37 cellular contexts compared by ENCODE assay signal in genomic region chr10:24367688-24368087, GRCh38.
"Had no signal": no experiment of that assay in that cellular context is flagged by ENCODE, and none has a peak within 500 bp of the region (broad histone marks: within the 10 kb centered on the region; RNA-seq: fewer than 3 reads in every experiment).

No MANE protein-coding gene starts in this region.

- H3K27me3 ChIP-seq: adrenal gland, body of pancreas, brain microvascular endothelial cell, breast epithelium had no signal

- DNase-seq: activated B cell treated with CpG ODN at 0.5 μM for 24 hours; activated CD4-positive, alpha-beta memory T cell treated with anti-CD3 and anti-CD28 coated beads for 36 hours; activated CD4-positive, alpha-beta T cell treated with anti-CD3 and anti-CD28 coated beads for 4 hours; activated CD4-positive, alpha-beta T cell treated with anti-CD3 and anti-CD28 coated beads, Interleukin-2, amount 10 ng/mL, durations not matched to agents 24 days and 14 days; activated CD4-positive, alpha-beta T cell treated with anti-CD3 and anti-CD28 coated beads, Interleukin-2, amount 50 U/mL, for 1 hour; activated CD4-positive, alpha-beta T cell treated with anti-CD3 and anti-CD28 coated beads, Interleukin-2, amount 50 U/mL, for 4 hours; activated CD4-positive, CD25-positive, alpha-beta regulatory T cell treated with anti-CD3 and anti-CD28 coated beads, Interleukin-2, amount 50 U/mL, for 72 hours; activated CD8-positive, alpha-beta memory T cell treated with anti-CD3 and anti-CD28 coated beads, Interleukin-2, amount 50 U/mL, for 4 hours; activated CD8-positive, alpha-beta T cell treated with anti-CD3 and anti-CD28 coated beads for 36 hours; activated effector memory CD4-positive, alpha-beta T cell treated with anti-CD3 and anti-CD28 coated beads, Interleukin-2, amount 50 U/mL, for 16 hours; activated gamma-delta T cell treated with Interleukin-2 at 50 U/mL for 16 hours; activated naive CD4-positive, alpha-beta T cell; activated naive CD4-positive, alpha-beta T cell treated with anti-CD3 and anti-CD28 coated beads for 36 hours; activated naive CD4-positive, alpha-beta T cell treated with anti-CD3 and anti-CD28 coated beads, Interleukin-2, amount 50 U/mL, for 16 hours; activated naive CD8-positive, alpha-beta T cell treated with anti-CD3 and anti-CD28 coated beads for 36 hours; activated T-cell treated with anti-CD3 and anti-CD28 coated beads for 4 hours; activated T-cell treated with anti-CD3 and anti-CD28 coated beads, Interleukin-2, amount 50 U/mL, for 1 hour; activated T-cell treated with anti-CD3 and anti-CD28 coated beads, Interleukin-2, amount 50 U/mL, for 4 hours; activated T-cell treated with anti-CD3 and anti-CD28 coated beads, Interleukin-2, amount 50 U/mL, for 72 hours; adrenal gland; amniotic stem cell; aorta; body of pancreas; brain microvascular endothelial cell; central memory CD4-positive, alpha-beta T cell; T-helper 1 cell; T-helper 2 cell; T-helper 9 cell had no signal

- H3K9me3 ChIP-seq: adrenal gland, body of pancreas, breast epithelium had no signal

- ATAC-seq: activated CD8-positive, alpha-beta T cell treated with anti-CD3 and anti-CD28 coated beads for 36 hours; activated naive CD4-positive, alpha-beta T cell treated with anti-CD3 and anti-CD28 coated beads, Interleukin-2, amount 50 U/mL, for 72 hours; activated T-cell treated with anti-CD3 and anti-CD28 coated beads, Interleukin-2, amount 50 U/mL, for 4 hours; activated T-cell treated with anti-CD3 and anti-CD28 coated beads, Interleukin-2, amount 50 U/mL, for 72 hours; activated T-helper 17 cell treated with anti-CD3 and anti-CD28 coated beads, Interleukin-2, amount 50 U/mL, for 72 hours; body of pancreas had no signal

- H3K36me3 ChIP-seq: adrenal gland, brain microvascular endothelial cell, breast epithelium had no signal

- H3K9me3 Mint-ChIP-seq: activated B cell treated with CpG ODN at 0.5 μM for 24 hours; activated CD4-positive, alpha-beta T cell treated with anti-CD3 and anti-CD28 coated beads, Interleukin-2, amount 10 ng/mL, durations not matched to agents 24 days and 14 days; activated T-cell treated with anti-CD3 and anti-CD28 coated beads, Interleukin-2, amount 50 U/mL, for 72 hours; T-helper 2 cell treated with Interferon-gamma antibody and Interleukin-4, amounts not matched to agents 5 μg/mL and 100 μg/mL, for 36 hours had no signal

- H3K27me3 Mint-ChIP-seq: activated B cell treated with CpG ODN at 0.5 μM for 24 hours had no signal

- H3K4me3 Mint-ChIP-seq: activated B cell treated with CpG ODN at 0.5 μM for 24 hours; activated CD4-positive, alpha-beta memory T cell treated with anti-CD3 and anti-CD28 coated beads for 36 hours; activated CD4-positive, alpha-beta T cell treated with anti-CD3 and anti-CD28 coated beads, Interleukin-2, amount 10 ng/mL, durations not matched to agents 24 days and 14 days; activated CD8-positive, alpha-beta T cell treated with anti-CD3 and anti-CD28 coated beads for 36 hours; activated naive CD4-positive, alpha-beta T cell treated with anti-CD3 and anti-CD28 coated beads for 36 hours; activated naive CD8-positive, alpha-beta T cell treated with anti-CD3 and anti-CD28 coated beads for 36 hours; activated T-cell treated with anti-CD3 and anti-CD28 coated beads, Interleukin-2, amount 50 U/mL, for 4 hours; activated T-cell treated with anti-CD3 and anti-CD28 coated beads, Interleukin-2, amount 50 U/mL, for 72 hours; activated T-helper 1 cell treated with anti-CD3 and anti-CD28 coated beads, Interleukin-12 subunit alpha, Interleukin-12 subunit beta, Interleukin-2, Interleukin-4 antibody, amounts not matched to agents 30 ng/mL and 10 ng/mL and 1 ng/mL, durations not matched to agents 14 hours and 24 hours and 36 hours; activated T-helper 17 cell treated with anti-CD3 and anti-CD28 coated beads, Interleukin-2, amount 50 U/mL, for 72 hours; T-helper 1 cell treated with Interleukin-12 subunit alpha and Interleukin-12 subunit beta and Interleukin-4 antibody, amounts not matched to agents 30 μg/mL and 1 μg/mL, for 36 hours; T-helper 2 cell treated with Interferon-gamma antibody and Interleukin-4, amounts not matched to agents 5 μg/mL and 100 μg/mL, for 36 hours had no signal

- H3K4me3 ChIP-seq: adrenal gland, body of pancreas, breast epithelium had no signal

- FAIRE-seq: astrocyte, TTC549 had no signal

- H3K27ac ChIP-seq: adrenal gland, body of pancreas, brain microvascular endothelial cell, breast epithelium, VCaP had no signal

- H3K27ac Mint-ChIP-seq: activated B cell treated with CpG ODN at 0.5 μM for 24 hours; activated CD4-positive, alpha-beta memory T cell treated with anti-CD3 and anti-CD28 coated beads for 36 hours; activated CD4-positive, alpha-beta T cell treated with anti-CD3 and anti-CD28 coated beads, Interleukin-2, amount 10 ng/mL, durations not matched to agents 24 days and 14 days; activated CD8-positive, alpha-beta T cell treated with anti-CD3 and anti-CD28 coated beads for 36 hours; activated naive CD4-positive, alpha-beta T cell treated with anti-CD3 and anti-CD28 coated beads for 36 hours; activated naive CD4-positive, alpha-beta T cell treated with anti-CD3 and anti-CD28 coated beads, Interleukin-2, amount 50 U/mL, for 72 hours; activated naive CD8-positive, alpha-beta T cell treated with anti-CD3 and anti-CD28 coated beads for 36 hours; activated T-cell treated with anti-CD3 and anti-CD28 coated beads, Interleukin-2, amount 50 U/mL, for 72 hours; activated T-helper 1 cell treated with anti-CD3 and anti-CD28 coated beads, Interleukin-12 subunit alpha, Interleukin-12 subunit beta, Interleukin-2, Interleukin-4 antibody, amounts not matched to agents 30 ng/mL and 10 ng/mL and 1 ng/mL, durations not matched to agents 14 hours and 24 hours and 36 hours; activated T-helper 17 cell treated with anti-CD3 and anti-CD28 coated beads, Interleukin-2, amount 50 U/mL, for 72 hours; T-helper 1 cell treated with Interleukin-12 subunit alpha and Interleukin-12 subunit beta and Interleukin-4 antibody, amounts not matched to agents 30 μg/mL and 1 μg/mL, for 36 hours; T-helper 2 cell treated with Interferon-gamma antibody and Interleukin-4, amounts not matched to agents 5 μg/mL and 100 μg/mL, for 36 hours had no signal

- H3K4me1 ChIP-seq: breast epithelium had no signal

- H3K4me1 Mint-ChIP-seq: activated B cell treated with CpG ODN at 0.5 μM for 24 hours; activated CD4-positive, alpha-beta T cell treated with anti-CD3 and anti-CD28 coated beads, Interleukin-2, amount 10 ng/mL, durations not matched to agents 24 days and 14 days; activated naive CD8-positive, alpha-beta T cell treated with anti-CD3 and anti-CD28 coated beads for 36 hours; activated T-helper 17 cell treated with anti-CD3 and anti-CD28 coated beads, Interleukin-2, amount 50 U/mL, for 72 hours had no signal

- H3K36me3 Mint-ChIP-seq: activated CD4-positive, alpha-beta memory T cell treated with anti-CD3 and anti-CD28 coated beads for 36 hours; activated naive CD4-positive, alpha-beta T cell treated with anti-CD3 and anti-CD28 coated beads, Interleukin-2, amount 50 U/mL, for 72 hours; activated naive CD8-positive, alpha-beta T cell treated with anti-CD3 and anti-CD28 coated beads for 36 hours had no signal
